ENCODE assay signal across 16 cellular contexts in genomic region chr2:12197133-12197532, GRCh38.
DNase-seq lines count a peak whose midpoint lies in the region; ATAC-seq, FAIRE-seq and TF ChIP-seq lines count a peak whose summit lies in the region.
"Had no signal": no experiment of that assay in that cellular context is flagged by ENCODE, and none has a peak within 500 bp of the region (broad histone marks: within the 10 kb centered on the region; RNA-seq: fewer than 3 reads in every experiment).

No MANE protein-coding gene starts in this region.

- TF ChIP-seq CTCF in natural killer cell (IDR thresholded peaks at IDR 0.05), result no peak

- peak; percentile 17 for FAIRE-seq in urothelium cell line (lab: Jason Lieb, UNC)
- FAIRE-seq: A204.1 had no signal

- peaks cover 6 to 30% of the 10 kb centered on the region in 2 donors for H3K9me3 Mint-ChIP-seq in activated naive CD4-positive, alpha-beta T cell treated with anti-CD3 and anti-CD28 coated beads, Interleukin-2, amount 50 U/mL, for 72 hours
- H3K9me3 Mint-ChIP-seq in natural killer cell, result peaks cover 2 to 10% of the 10 kb centered on the region in 2 donors

- H3K27ac Mint-ChIP-seq in activated naive CD4-positive, alpha-beta T cell treated with anti-CD3 and anti-CD28 coated beads, Interleukin-2, amount 50 U/mL, for 72 hours, result no peak overlapping the region
- H3K27ac Mint-ChIP-seq in natural killer cell, result peak overlapping the region in 1 of 2 donors; percentile 22
- H3K27ac Mint-ChIP-seq: CD14-positive monocyte; CD8-positive, alpha-beta T cell; H9 had no signal

- DNase-seq in activated naive CD4-positive, alpha-beta T cell treated with anti-CD3 and anti-CD28 coated beads, Interleukin-2, amount 50 U/mL, for 72 hours (ENCODE audit: low spot score in 2 of 2), result no peak
- no peak for DNase-seq in activated naive CD4-positive, alpha-beta T cell treated with Interleukin-2 at 50 U/mL for 16 hours
- peak; percentile 9 for DNase-seq in Kasumi-1 (lab: John Stamatoyannopoulos, UW)
- no peak for DNase-seq in natural killer cell
- DNase-seq in urothelium cell line (ENCODE audit: low spot score), result no peak
- no peak for DNase-seq in NCI-H1417 (lab: John Stamatoyannopoulos, UW)
- DNase-seq: BE2C; CD8-positive, alpha-beta T cell; COR-L47; GF-D8; GOT3; H9; IMR-90 had no signal

- H3K36me3 Mint-ChIP-seq in activated naive CD4-positive, alpha-beta T cell treated with anti-CD3 and anti-CD28 coated beads, Interleukin-2, amount 50 U/mL, for 72 hours, result peaks cover 10 to 43% of the 10 kb centered on the region in 2 donors
- peaks cover 8% of the 10 kb centered on the region for H3K36me3 Mint-ChIP-seq in natural killer cell
- H3K36me3 Mint-ChIP-seq: CD8-positive, alpha-beta T cell had no signal

- peak overlapping the region; percentile 32 for H3K4me3 Mint-ChIP-seq in natural killer cell
- H3K4me3 Mint-ChIP-seq: CD14-positive monocyte; CD8-positive, alpha-beta T cell; H9 had no signal

- intact Hi-C loops in natural killer cell (cut with micrococcal nuclease), result no loop called here

- peaks cover 34 to 37% of the 10 kb centered on the region in 2 donors for H3K4me1 Mint-ChIP-seq in natural killer cell

- peak; percentile 74 to 85 for ATAC-seq in activated naive CD4-positive, alpha-beta T cell treated with anti-CD3 and anti-CD28 coated beads, Interleukin-2, amount 50 U/mL, for 72 hours
- ATAC-seq in natural killer cell (peak in 2 of 3 donors; percentile 26 to 57), HG03520 (IDR thresholded peaks at IDR 0.05; ENCODE audit: unreplicated experiment) (no peak)
- ATAC-seq: CD8-positive, alpha-beta T cell had no signal

- H3K27me3 Mint-ChIP-seq in natural killer cell (ENCODE audit: low read depth in 2 of 2), result peaks cover 2 to 5% of the 10 kb centered on the region in 2 donors

Comparison
In these comparisons a context has a peak if more than half of its experiments do, and no peak if none do; other contexts are left out.
1. DNase-seq: peak in Kasumi-1 (2 of 2); none in activated naive CD4-positive, alpha-beta T cell treated with anti-CD3 and anti-CD28 coated beads, Interleukin-2, amount 50 U/mL, for 72 hours (0 of 2), activated naive CD4-positive, alpha-beta T cell treated with Interleukin-2 at 50 U/mL for 16 hours (single experiment), natural killer cell (single experiment), urothelium cell line (single experiment) and NCI-H1417 (0 of 3).